ENCODE assay signal across 15 cellular contexts in the genomic region with DNA sequence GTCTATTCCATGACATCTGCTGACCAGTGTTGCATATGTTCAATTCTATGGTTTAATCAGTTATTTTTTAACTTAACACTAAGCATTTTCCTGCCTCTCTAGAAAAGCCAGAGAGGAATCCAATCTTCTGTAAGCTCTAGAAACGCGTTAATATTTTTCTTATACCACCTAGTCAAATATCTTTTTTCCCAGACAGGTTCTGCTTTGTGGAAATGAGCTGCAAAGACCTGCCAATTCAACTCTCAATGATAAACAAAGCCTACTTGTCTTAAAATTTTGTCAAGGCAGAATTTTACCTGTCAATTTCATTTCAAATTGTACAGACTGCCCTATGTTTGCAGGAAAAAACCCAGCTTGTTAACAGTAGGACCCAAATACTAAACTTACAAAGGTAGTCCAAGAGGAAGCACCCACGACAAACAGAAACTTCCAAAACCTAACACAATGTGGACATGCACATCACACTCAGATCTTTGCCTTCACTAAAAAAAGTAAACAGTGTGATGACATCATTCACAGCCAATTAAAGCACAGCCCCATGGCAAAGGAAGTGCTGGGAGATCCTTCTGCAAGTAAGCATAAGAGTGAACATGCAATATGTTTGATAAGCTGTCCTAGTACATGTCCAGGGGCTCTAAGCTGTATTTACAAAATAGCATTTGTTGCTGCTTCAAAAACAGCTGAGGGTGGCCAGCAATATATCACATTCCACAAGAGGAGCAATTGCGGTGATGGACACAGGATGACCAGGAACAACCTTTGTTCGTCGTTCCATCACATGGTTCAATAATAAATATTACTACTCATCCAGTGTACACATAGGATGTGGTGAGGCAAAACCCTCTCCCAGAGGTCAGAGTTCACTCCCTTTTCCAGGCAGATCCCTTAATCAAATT.
DNase-seq lines count a peak whose midpoint lies in the region; ATAC-seq, FAIRE-seq and TF ChIP-seq lines count a peak whose summit lies in the region.
"Had no signal": no experiment of that assay in that cellular context is flagged by ENCODE, and none has a peak within 500 bp of the region (broad histone marks: within the 10 kb centered on the region; RNA-seq: fewer than 3 reads in every experiment).

No MANE protein-coding gene starts in this region.

- H3K9me3 ChIP-seq in fibroblast of lung (ENCODE audit: control insufficient read depth, insufficient read depth, low read depth, low read length): no peaks in the 10 kb centered on the region
- no peaks in the 10 kb centered on the region for H3K9me3 ChIP-seq in neural progenitor cell (ENCODE audit: low read depth)
- H3K9me3 ChIP-seq in naive thymus-derived CD4-positive, alpha-beta T cell (ENCODE audit: control insufficient read depth in 2 of 3, low read length in 3 of 3): no peaks in the 10 kb centered on the region
- no peaks in the 10 kb centered on the region for H3K9me3 ChIP-seq in testis
- H3K9me3 ChIP-seq: gastroesophageal sphincter had no signal

- TF ChIP-seq POLR2A in H54 (IDR thresholded peaks at IDR 0.05; ENCODE audit: low read depth, low read length) (no peak), testis (IDR thresholded peaks at IDR 0.05) (no peak)

- H3K4me3 Mint-ChIP-seq in neural progenitor cell: no peak overlapping the region
- H3K4me3 Mint-ChIP-seq in activated CD4-positive, alpha-beta T cell treated with anti-CD3 and anti-CD28 coated beads, Interleukin-2, amount 10 ng/mL, durations not matched to agents 7 days and 5 days: no peak overlapping the region
- no peak overlapping the region for H3K4me3 Mint-ChIP-seq in naive thymus-derived CD4-positive, alpha-beta T cell
- H3K4me3 Mint-ChIP-seq: neural crest cell, T-cell had no signal

- no peaks in the 10 kb centered on the region for H3K36me3 Mint-ChIP-seq in neural progenitor cell
- no peaks in the 10 kb centered on the region for H3K36me3 Mint-ChIP-seq in activated CD4-positive, alpha-beta T cell treated with anti-CD3 and anti-CD28 coated beads, Interleukin-2, amount 10 ng/mL, durations not matched to agents 7 days and 5 days (ENCODE audit: low read depth)
- no peaks in the 10 kb centered on the region for H3K36me3 Mint-ChIP-seq in naive thymus-derived CD4-positive, alpha-beta T cell
- H3K36me3 Mint-ChIP-seq: T-cell had no signal

- 82 to 83% methylated on average over 6 of the region's 6 CpGs for WGBS in testis, 2 donors

- H3K27ac ChIP-seq in fibroblast of lung (ENCODE audit: insufficient read depth, low read length): no peak overlapping the region
- H3K27ac ChIP-seq in neural progenitor cell: no peak overlapping the region
- H3K27ac ChIP-seq in naive thymus-derived CD4-positive, alpha-beta T cell (ENCODE audit: low read depth, low read length): no peak overlapping the region
- H3K27ac ChIP-seq in testis: no peak overlapping the region
- H3K27ac ChIP-seq: gastroesophageal sphincter had no signal

- intact Hi-C loops in naive thymus-derived CD4-positive, alpha-beta T cell (cut with micrococcal nuclease): no loop called here
- intact Hi-C loops in testis (cut with DNase I; ENCODE audit: low total_unique reads): no loop called here

- FAIRE-seq in H54 (lab: Jason Lieb, UNC): peak; percentile 71

- H3K4me3 ChIP-seq in fibroblast of lung (replicated peaks in 1 of 4; ENCODE audit: control extremely low read depth in 1 of 4, insufficient read depth in 1 of 4, low read depth in 3 of 4, low read length in 4 of 4) (no peak overlapping the region), neural progenitor cell (no peak overlapping the region), testis (no peak overlapping the region)
- H3K4me3 ChIP-seq in naive thymus-derived CD4-positive, alpha-beta T cell (ENCODE audit: low read length): no peak overlapping the region
- H3K4me3 ChIP-seq: gastroesophageal sphincter had no signal

- H3K4me1 ChIP-seq in fibroblast of lung (ENCODE audit: control insufficient read depth, extremely low read depth, insufficient read depth, low read length) (peaks cover 3% of the 10 kb centered on the region), neural progenitor cell (no peaks in the 10 kb centered on the region), testis (no peaks in the 10 kb centered on the region)
- H3K4me1 ChIP-seq in naive thymus-derived CD4-positive, alpha-beta T cell (ENCODE audit: control insufficient read depth in 2 of 2, insufficient read depth in 2 of 2, low read length in 2 of 2): no peaks in the 10 kb centered on the region

- H3K4me2 ChIP-seq in fibroblast of lung (ENCODE audit: extremely low read depth, insufficient read depth, low read length): peak overlapping the region; percentile 62
- H3K4me2 ChIP-seq in neural progenitor cell: no peak overlapping the region

- H3K27ac Mint-ChIP-seq in neural progenitor cell: no peak overlapping the region
- no peak overlapping the region for H3K27ac Mint-ChIP-seq in activated CD4-positive, alpha-beta T cell treated with anti-CD3 and anti-CD28 coated beads, Interleukin-2, amount 10 ng/mL, durations not matched to agents 7 days and 5 days
- no peak overlapping the region for H3K27ac Mint-ChIP-seq in naive thymus-derived CD4-positive, alpha-beta T cell
- H3K27ac Mint-ChIP-seq: T-cell had no signal

- peaks cover 5% of the 10 kb centered on the region for H3K4me1 Mint-ChIP-seq in neural progenitor cell
- no peaks in the 10 kb centered on the region for H3K4me1 Mint-ChIP-seq in activated CD4-positive, alpha-beta T cell treated with anti-CD3 and anti-CD28 coated beads, Interleukin-2, amount 10 ng/mL, durations not matched to agents 7 days and 5 days
- H3K4me1 Mint-ChIP-seq in naive thymus-derived CD4-positive, alpha-beta T cell: no peaks in the 10 kb centered on the region
- H3K4me1 Mint-ChIP-seq: T-cell had no signal

- CTCF ChIA-PET in activated CD4-positive, alpha-beta T cell treated with anti-CD3 and anti-CD28 coated beads, Interleukin-2, amount 10 ng/mL, durations not matched to agents 7 days and 5 days (lab: Charles Lee): no interaction called here
- CTCF ChIA-PET in naive thymus-derived CD4-positive, alpha-beta T cell (lab: Charles Lee): no interaction called here

- H3K9ac ChIP-seq in fibroblast of lung (ENCODE audit: insufficient read depth, low read length) (no peak overlapping the region), neural progenitor cell (no peak overlapping the region)

- H3K9me3 Mint-ChIP-seq in neural progenitor cell: no peaks in the 10 kb centered on the region
- H3K9me3 Mint-ChIP-seq in activated CD4-positive, alpha-beta T cell treated with anti-CD3 and anti-CD28 coated beads, Interleukin-2, amount 10 ng/mL, durations not matched to agents 7 days and 5 days: no peaks in the 10 kb centered on the region
- no peaks in the 10 kb centered on the region for H3K9me3 Mint-ChIP-seq in naive thymus-derived CD4-positive, alpha-beta T cell
- H3K9me3 Mint-ChIP-seq: neural crest cell, T-cell had no signal

- ATAC-seq in naive thymus-derived CD4-positive, alpha-beta T cell: no peak
- ATAC-seq: gastroesophageal sphincter, T-cell had no signal

- H2AFZ ChIP-seq in fibroblast of lung (ENCODE audit: low read length): peak overlapping the region; percentile 40
- peak overlapping the region; percentile 52 for H2AFZ ChIP-seq in neural progenitor cell (replicated peaks)

- H3K36me3 ChIP-seq in fibroblast of lung (ENCODE audit: control insufficient read depth, insufficient read depth, low read length) (no peaks in the 10 kb centered on the region), neural progenitor cell (no peaks in the 10 kb centered on the region), testis (ENCODE audit: low read depth, missing control alignments) (no peaks in the 10 kb centered on the region)
- H3K36me3 ChIP-seq in naive thymus-derived CD4-positive, alpha-beta T cell (ENCODE audit: control insufficient read depth in 2 of 3, insufficient read depth in 3 of 3, low read length in 3 of 3): no peaks in the 10 kb centered on the region
- H3K36me3 ChIP-seq: gastroesophageal sphincter had no signal

- no peaks in the 10 kb centered on the region for H3F3A ChIP-seq in neural progenitor cell (ENCODE audit: low read depth)

- H3K27me3 ChIP-seq in fibroblast of lung (ENCODE audit: control insufficient read depth, insufficient read depth, low read length) (no peaks in the 10 kb centered on the region), neural progenitor cell (no peaks in the 10 kb centered on the region), testis (no peaks in the 10 kb centered on the region)
- no peaks in the 10 kb centered on the region for H3K27me3 ChIP-seq in naive thymus-derived CD4-positive, alpha-beta T cell (ENCODE audit: control insufficient read depth in 2 of 2, insufficient read depth in 2 of 2, low read length in 2 of 2)
- H3K27me3 ChIP-seq: gastroesophageal sphincter had no signal

- H4K20me1 ChIP-seq in fibroblast of lung (ENCODE audit: control insufficient read depth, extremely low read depth, insufficient read depth, low read length) (no peaks in the 10 kb centered on the region), neural progenitor cell (ENCODE audit: low read depth) (no peaks in the 10 kb centered on the region)

- TF ChIP-seq CTCF in fibroblast of lung (conservative IDR thresholded peaks at IDR 0.05 in 1 of 2, IDR thresholded peaks at IDR 0.05 in 1 of 2; ENCODE audit: low read depth in 1 of 2, low read length in 2 of 2) (no peak), neural progenitor cell (IDR thresholded peaks at IDR 0.05) (no peak), testis (IDR thresholded peaks at IDR 0.05) (no peak)

- POLR2A ChIA-PET in activated CD4-positive, alpha-beta T cell treated with anti-CD3 and anti-CD28 coated beads, Interleukin-2, amount 10 ng/mL, durations not matched to agents 7 days and 5 days (lab: Charles Lee): no interaction called here
- POLR2A ChIA-PET in naive thymus-derived CD4-positive, alpha-beta T cell (lab: Charles Lee): no interaction called here

- H3K79me2 ChIP-seq in fibroblast of lung (ENCODE audit: control insufficient read depth, insufficient read depth, low read length): no peaks in the 10 kb centered on the region
- H3K79me2 ChIP-seq in neural progenitor cell (ENCODE audit: low read depth): no peaks in the 10 kb centered on the region

- H3K27me3 Mint-ChIP-seq in neural progenitor cell (ENCODE audit: insufficient read depth, low read depth): peaks cover 3% of the 10 kb centered on the region
- H3K27me3 Mint-ChIP-seq in activated CD4-positive, alpha-beta T cell treated with anti-CD3 and anti-CD28 coated beads, Interleukin-2, amount 10 ng/mL, durations not matched to agents 7 days and 5 days: peaks cover 10% of the 10 kb centered on the region
- H3K27me3 Mint-ChIP-seq in naive thymus-derived CD4-positive, alpha-beta T cell: peaks cover 11 to 29% (median 18%) of the 10 kb centered on the region in 5 donors

- DNase-seq in H54 (ENCODE audit: insufficient read length, low spot score) (no peak), NCI-H69 (lab: John Stamatoyannopoulos, UW) (peak; percentile 61), fibroblast of lung (ENCODE audit: low read depth in 2 of 2) (peak in 1 of 2 donors; percentile 69), neural progenitor cell (ENCODE audit: low spot score) (no peak), iPS-NIHi11 (ENCODE audit: low spot score) (no peak), testis (no peak)
- DNase-seq in activated CD4-positive, alpha-beta T cell treated with anti-CD3 and anti-CD28 coated beads, Interleukin-2, amount 10 ng/mL, durations not matched to agents 7 days and 5 days: no peak
- DNase-seq in naive thymus-derived CD4-positive, alpha-beta T cell: no peak
- DNase-seq: activated CD4-positive, alpha-beta T cell treated with anti-CD3 and anti-CD28 coated beads for 4 hours; anterior cingulate cortex; NCI-H2171; stimulated activated CD4-positive, alpha-beta T cell treated with anti-CD3 and anti-CD28 coated beads, Interleukin-12 subunit alpha, Interleukin-12 subunit beta, amount 100 ng/mL, for 4 hours; T-cell had no signal
